Comparison of ENCODE assay signal across 12 cellular contexts in the genomic region with DNA sequence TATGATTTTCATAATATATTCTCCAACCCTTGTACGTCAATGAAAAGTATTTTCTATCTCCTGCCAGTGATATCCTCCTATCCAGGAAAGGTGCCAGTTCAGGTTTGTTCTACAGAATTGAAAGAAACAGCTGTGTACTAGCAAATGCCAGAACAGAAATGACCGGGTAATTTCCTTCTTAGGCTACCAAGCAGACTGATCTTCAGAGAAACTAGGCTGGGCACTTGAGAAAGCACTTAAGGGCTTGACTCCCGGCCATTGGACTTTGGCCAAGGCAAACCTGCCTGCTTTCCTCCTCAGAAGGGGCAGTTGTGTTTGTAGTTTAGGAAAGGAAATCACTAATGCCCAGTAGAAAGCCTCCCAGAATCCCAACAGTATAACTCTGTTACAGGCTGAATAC. TPM values are rescaled to one million over a fixed set of nuclear protein-coding genes. Genes with fewer than 3 reads are reported as not detected.
DNase-seq lines count a peak whose midpoint lies in the region; ATAC-seq, FAIRE-seq and TF ChIP-seq lines count a peak whose summit lies in the region.
"Had no signal": no experiment of that assay in that cellular context is flagged by ENCODE, and none has a peak within 500 bp of the region (broad histone marks: within the 10 kb centered on the region; RNA-seq: fewer than 3 reads in every experiment).

No MANE protein-coding gene starts in this region.

- H3K4me3 ChIP-seq in psoas muscle = no peak overlapping the region

- DNase-seq in H54 (ENCODE audit: insufficient read length, low spot score) (no peak), RPMI7951 (ENCODE audit: low read depth) (peak; percentile 58), fibroblast of peridontal ligament (ENCODE audit: extremely low read depth) (peak; percentile 49), psoas muscle (peak in 1 of 2 donors; percentile 13), NCI-H524 treated with DMSO at 0.1 percent for 48 hours (lab: John Stamatoyannopoulos, UW) (no peak), GM19240 (ENCODE audit: insufficient read length, low spot score) (no peak)
- DNase-seq: activated CD4-positive, alpha-beta memory T cell treated with anti-CD3 and anti-CD28 coated beads, Interleukin-2, amount 10 ng/mL, durations not matched to agents 7 days and 5 days; amniotic stem cell; NCI-H1092; SIG-M5 had no signal

- 11 to 21% (median 11%) methylated on average over 3 of the region's 3 CpGs for WGBS in psoas muscle, 3 donors

- H3K27ac ChIP-seq in psoas muscle = peak overlapping the region; percentile 39

- TF ChIP-seq CTCF in psoas muscle (IDR thresholded peaks at IDR 0.05) = no peak

- ATAC-seq in psoas muscle = peak in 1 of 4 donors; percentile 42
- ATAC-seq in GM19455 (IDR thresholded peaks at IDR 0.05; ENCODE audit: unreplicated experiment) = no peak
- no peak for ATAC-seq in GM19328 (IDR thresholded peaks at IDR 0.05; ENCODE audit: unreplicated experiment)

- H3K4me1 ChIP-seq in psoas muscle = no peaks in the 10 kb centered on the region

- TF ChIP-seq POLR2A in H54 (IDR thresholded peaks at IDR 0.05; ENCODE audit: low read depth, low read length) = no peak

- intact Hi-C loops in psoas muscle (cut with DNase I) = no loop called here

- no peaks in the 10 kb centered on the region for H3K27me3 ChIP-seq in psoas muscle (ENCODE audit: insufficient read depth in 3 of 3, low read length in 2 of 3)

- H3K36me3 ChIP-seq in psoas muscle (ENCODE audit: insufficient read depth in 1 of 2, low read depth in 1 of 2) = no peaks in the 10 kb centered on the region

- no peaks in the 10 kb centered on the region for H3K9me3 ChIP-seq in psoas muscle

- peak; percentile 96 for FAIRE-seq in H54 (lab: Jason Lieb, UNC)

RNA-seq across cellular contexts. Expression of gene COL5A2, which starts 42.9 kb away (rescaled TPM):
- total RNA-seq in RPMI7951 (2014; rRNA removed; shearing (Covaris generic)) = 175 and 204 TPM in 2 replicates
- total RNA-seq in psoas muscle = 10 to 100 TPM in 2 of 4 donors, 1 to 10 TPM in 2; 3.9 to 16.8 (median 8.9) TPM
- 1 to 10 TPM; 2.3 to 3.8 (median 2.4) TPM for polyA plus RNA-seq in psoas muscle

Comparison
In these comparisons a context has a peak if more than half of its experiments do, and no peak if none do; other contexts are left out.
1. DNase-seq: peak in RPMI7951 (single experiment) and fibroblast of peridontal ligament (single experiment); none in H54 (single experiment), NCI-H524 treated with DMSO at 0.1 percent for 48 hours (single experiment) and GM19240 (single experiment).